Comparison of ENCODE assay signal across 18 cellular contexts in the genomic region with DNA sequence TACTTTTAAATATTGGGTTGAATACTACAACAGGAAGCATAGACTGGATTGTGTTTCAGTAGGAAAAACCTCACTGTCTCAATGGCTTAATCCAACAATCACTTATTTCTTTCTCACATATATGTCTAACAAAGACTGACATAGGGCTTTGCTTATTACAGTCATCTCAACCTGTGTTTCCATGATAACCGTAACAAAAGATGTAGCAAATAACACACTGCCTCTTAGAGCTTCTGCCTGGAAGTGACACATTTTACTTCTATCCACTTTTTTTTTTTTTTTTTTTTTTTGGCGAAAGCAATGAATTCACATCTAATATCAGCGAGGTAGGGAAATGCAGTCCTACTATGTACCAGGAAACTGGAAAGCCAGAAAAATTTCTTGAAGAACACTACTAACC.
A peak's percentile ranks its signal among the peaks of the same experiment; 100 is the strongest.
DNase-seq lines count a peak whose midpoint lies in the region; ATAC-seq, FAIRE-seq and TF ChIP-seq lines count a peak whose summit lies in the region.
"Had no signal": no experiment of that assay in that cellular context is flagged by ENCODE, and none has a peak within 500 bp of the region (broad histone marks: within the 10 kb centered on the region; RNA-seq: fewer than 3 reads in every experiment).

No MANE protein-coding gene starts in this region.

- no peak for ATAC-seq in GM21528 (IDR thresholded peaks at IDR 0.05; ENCODE audit: low FRiP score, unreplicated experiment)
- ATAC-seq: gastroesophageal sphincter; naive thymus-derived CD8-positive, alpha-beta T cell; right lobe of liver had no signal

- CTCF ChIA-PET in HEK293T (lab: Yijun Ruan, JAX): no interaction called here

- H3K4me3 ChIP-seq in AG10803 (ENCODE audit: low read length) (no peak overlapping the region), fibroblast of pulmonary artery (replicated peaks; ENCODE audit: low read depth, low read length) (no peak overlapping the region)
- H3K4me3 ChIP-seq: gastroesophageal sphincter, right lobe of liver had no signal

- FAIRE-seq in frontal cortex (lab: Jason Lieb, UNC): no peak
- FAIRE-seq: TTC549 had no signal

- POLR2A ChIA-PET in HEK293T (lab: Yijun Ruan, JAX): no interaction called here

- TF ChIP-seq CTCF in AG10803 (conservative IDR thresholded peaks at IDR 0.05; ENCODE audit: low read length) (no peak), fibroblast of pulmonary artery (IDR thresholded peaks at IDR 0.05; ENCODE audit: low read length, missing control alignments) (no peak)

- peak; percentile 24 for DNase-seq in AG10803 (ENCODE audit: low read depth)
- DNase-seq in HEK293T (ENCODE audit: extremely low spot score): no peak
- DNase-seq in RPMI7951 (ENCODE audit: low read depth): peak; percentile 65
- DNase-seq in fibroblast of pulmonary artery (ENCODE audit: low read depth): peak; percentile 37
- DNase-seq in frontal cortex (ENCODE audit: low spot score in 2 of 2): no peak
- DNase-seq in NK-92 treated with Interleukin-12 subunit alpha and Interleukin-12 subunit beta, amount 100 ng/mL, for 24 hours (lab: John Stamatoyannopoulos, UW): no peak
- DNase-seq in HUDEP-2 (lab: John Stamatoyannopoulos, UW; ENCODE audit: unreplicated experiment in 76 of 76): no peak
- DNase-seq: activated CD4-positive, alpha-beta T cell treated with anti-CD3 and anti-CD28 coated beads for 36 hours; kidney glomerular epithelial cell; naive thymus-derived CD8-positive, alpha-beta T cell; NCI-H187; right lobe of liver; Right ventricle myocardium superior; substantia nigra; SW 1271 had no signal

TF ChIP-seq in HEK293T, 16 proteins besides CTCF, POLR2A, EP300 and RAD21:
- 0 out of 2 replicates have a peak, but pooled peaks have one; percentile 29 for TF ChIP-seq ZNF384 (IDR thresholded peaks at IDR 0.05)
- TF ChIP-seq, protein P1, sequence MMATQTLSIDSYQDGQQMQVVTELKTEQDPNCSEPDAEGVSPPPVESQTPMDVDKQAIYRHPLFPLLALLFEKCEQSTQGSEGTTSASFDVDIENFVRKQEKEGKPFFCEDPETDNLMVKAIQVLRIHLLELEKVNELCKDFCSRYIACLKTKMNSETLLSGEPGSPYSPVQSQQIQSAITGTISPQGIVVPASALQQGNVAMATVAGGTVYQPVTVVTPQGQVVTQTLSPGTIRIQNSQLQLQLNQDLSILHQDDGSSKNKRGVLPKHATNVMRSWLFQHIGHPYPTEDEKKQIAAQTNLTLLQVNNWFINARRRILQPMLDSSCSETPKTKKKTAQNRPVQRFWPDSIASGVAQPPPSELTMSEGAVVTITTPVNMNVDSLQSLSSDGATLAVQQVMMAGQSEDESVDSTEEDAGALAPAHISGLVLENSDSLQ (IDR thresholded peaks at IDR 0.05): no peak

Comparison
In these comparisons a context has a peak if more than half of its experiments do, and no peak if none do; other contexts are left out.
1. DNase-seq: peak in AG10803 (single experiment), RPMI7951 (single experiment) and fibroblast of pulmonary artery (single experiment); none in HEK293T (single experiment), frontal cortex (0 of 2), NK-92 treated with Interleukin-12 subunit alpha and Interleukin-12 subunit beta, amount 100 ng/mL, for 24 hours (single experiment) and HUDEP-2 (0 of 76).